Comparison of ENCODE assay signal across 17 cellular contexts in the genomic region with DNA sequence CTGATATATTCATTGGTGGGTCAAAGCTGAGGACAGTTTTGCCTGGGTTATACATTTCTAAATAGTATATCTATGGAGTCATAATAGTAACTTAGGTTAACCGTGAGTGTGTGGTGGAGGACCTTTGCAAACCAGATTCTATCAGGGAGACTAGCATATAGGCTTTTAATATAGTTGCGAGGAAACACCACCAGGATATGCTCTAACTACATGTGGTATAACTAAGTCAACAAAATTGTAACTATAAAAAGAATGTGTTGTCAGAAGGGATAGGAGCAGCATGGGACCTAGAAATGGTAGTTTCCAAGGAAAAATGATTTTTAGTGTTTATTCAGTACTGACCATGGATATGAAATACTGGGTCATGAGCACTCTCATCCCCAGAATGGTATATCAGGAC.
"Had no signal": no experiment of that assay in that cellular context is flagged by ENCODE, and none has a peak within 500 bp of the region (broad histone marks: within the 10 kb centered on the region; RNA-seq: fewer than 3 reads in every experiment).

No MANE protein-coding gene starts in this region.

- H3K36me3 Mint-ChIP-seq: natural killer cell treated with Interleukin-12 subunit alpha and Interleukin-12 subunit beta and Interleukin-15 and Interleukin-18, amount 100 ng/mL, for 72 hours had no signal

- H3K4me3 ChIP-seq: smooth muscle cell had no signal

- H3K27me3 Mint-ChIP-seq: activated naive CD8-positive, alpha-beta T cell treated with anti-CD3 and anti-CD28 coated beads, Interleukin-2, amount 50 U/mL, for 24 hours; natural killer cell treated with Interleukin-12 subunit alpha and Interleukin-12 subunit beta and Interleukin-15 and Interleukin-18, amount 100 ng/mL, for 72 hours; progenitor cell of endocrine pancreas had no signal

- H3K4me1 Mint-ChIP-seq: activated naive CD8-positive, alpha-beta T cell treated with anti-CD3 and anti-CD28 coated beads, Interleukin-2, amount 50 U/mL, for 24 hours had no signal

- H3K27ac Mint-ChIP-seq: activated naive CD4-positive, alpha-beta T cell treated with anti-CD3 and anti-CD28 coated beads for 36 hours; activated naive CD8-positive, alpha-beta T cell treated with anti-CD3 and anti-CD28 coated beads, Interleukin-2, amount 50 U/mL, for 24 hours; activated T-helper 2 cell treated with anti-CD3 and anti-CD28 coated beads, Interferon-gamma antibody, Interleukin-2, Interleukin-4, amounts not matched to agents 10 μg/mL and 5 μg/mL and 100 μg/mL, durations not matched to agents 14 hours and 24 hours and 36 hours; natural killer cell treated with Interleukin-12 subunit alpha and Interleukin-12 subunit beta and Interleukin-15 and Interleukin-18, amount 100 ng/mL, for 72 hours; progenitor cell of endocrine pancreas had no signal

- DNase-seq: activated CD4-positive, alpha-beta T cell treated with anti-CD3 and anti-CD28 coated beads for 1 hour; activated CD4-positive, alpha-beta T cell treated with anti-CD3 and anti-CD28 coated beads, Interleukin-2, amount 50 U/mL, for 4 hours; activated naive CD4-positive, alpha-beta T cell treated with anti-CD3 and anti-CD28 coated beads for 36 hours; activated naive CD8-positive, alpha-beta T cell treated with anti-CD3 and anti-CD28 coated beads, Interleukin-2, amount 50 U/mL, for 24 hours; aorta; erythroblast; head of caudate nucleus; mesendoderm; right cardiac atrium; stimulated activated CD4-positive, alpha-beta T cell treated with anti-CD3 and anti-CD28 coated beads, Interleukin-4, amount 100 ng/mL, for 4 hours; stimulated activated CD8-positive, alpha-beta memory T cell treated with anti-CD3 and anti-CD28 coated beads, Interleukin-4, amount 100 ng/mL, for 48 hours; stimulated activated naive CD8-positive, alpha-beta T cell treated with anti-CD3 and anti-CD28 coated beads, Interleukin-15, Interleukin-2, amounts not matched to agents 100 U/mL and 50 U/mL, for 24 hours; trophoblast cell had no signal

- H3K9me3 Mint-ChIP-seq: activated naive CD4-positive, alpha-beta T cell treated with anti-CD3 and anti-CD28 coated beads for 36 hours; activated naive CD8-positive, alpha-beta T cell treated with anti-CD3 and anti-CD28 coated beads, Interleukin-2, amount 50 U/mL, for 24 hours; activated T-helper 2 cell treated with anti-CD3 and anti-CD28 coated beads, Interferon-gamma antibody, Interleukin-2, Interleukin-4, amounts not matched to agents 10 μg/mL and 5 μg/mL and 100 μg/mL, durations not matched to agents 14 hours and 24 hours and 36 hours had no signal

- ATAC-seq: activated naive CD8-positive, alpha-beta T cell treated with anti-CD3 and anti-CD28 coated beads, Interleukin-2, amount 50 U/mL, for 24 hours; natural killer cell treated with Interleukin-12 subunit alpha and Interleukin-12 subunit beta and Interleukin-15 and Interleukin-18, amount 100 ng/mL, for 72 hours; right cardiac atrium; stimulated activated naive CD8-positive, alpha-beta T cell treated with anti-CD3 and anti-CD28 coated beads, Interleukin-15, Interleukin-2, amounts not matched to agents 100 U/mL and 50 U/mL, for 24 hours had no signal

- H3K4me2 ChIP-seq: smooth muscle cell had no signal

- H3K4me3 Mint-ChIP-seq: activated naive CD4-positive, alpha-beta T cell treated with anti-CD3 and anti-CD28 coated beads for 36 hours; activated naive CD8-positive, alpha-beta T cell treated with anti-CD3 and anti-CD28 coated beads, Interleukin-2, amount 50 U/mL, for 24 hours; natural killer cell treated with Interleukin-12 subunit alpha and Interleukin-12 subunit beta and Interleukin-15 and Interleukin-18, amount 100 ng/mL, for 72 hours had no signal
